Comparison of ENCODE assay signal across 14 cellular contexts in genomic region chr15:88179562-88179961, GRCh38.
DNase-seq lines count a peak whose midpoint lies in the region; ATAC-seq, FAIRE-seq and TF ChIP-seq lines count a peak whose summit lies in the region.
"Had no signal": no experiment of that assay in that cellular context is flagged by ENCODE, and none has a peak within 500 bp of the region (broad histone marks: within the 10 kb centered on the region; RNA-seq: fewer than 3 reads in every experiment).

No MANE protein-coding gene starts in this region.

- H4K20me1 ChIP-seq in KMS-11 (ENCODE audit: insufficient read depth) (no peaks in the 10 kb centered on the region), hepatocyte (ENCODE audit: insufficient read depth, poor library complexity, severe bottlenecking) (no peaks in the 10 kb centered on the region)

- H3K27ac ChIP-seq in KMS-11 (peak overlapping the region; percentile 56), hepatocyte (no peak overlapping the region)
- H3K27ac ChIP-seq: ascending aorta, PC-9 had no signal

- TF ChIP-seq CTCF in KMS-11 (conservative IDR thresholded peaks at IDR 0.05; ENCODE audit: low read depth, low read length) (no peak), hepatocyte (IDR thresholded peaks at IDR 0.05; ENCODE audit: poor library complexity) (no peak)

- H3K4me2 ChIP-seq in KMS-11: peak overlapping the region; percentile 62
- no peak overlapping the region for H3K4me2 ChIP-seq in hepatocyte
- H3K4me2 ChIP-seq: PC-9 had no signal

- H3K4me3 ChIP-seq in KMS-11 (IDR thresholded peaks at IDR 0.05; ENCODE audit: insufficient read depth, low read depth, low read length): no peak overlapping the region
- H3K4me3 ChIP-seq in hepatocyte: no peak overlapping the region
- H3K4me3 ChIP-seq: ascending aorta, PC-9 had no signal

- 92% methylated on average over 3 of the region's 3 CpGs for WGBS in hepatocyte (ENCODE audit: low lambda C conversion rate, missing lambda C conversion rate)

- peak; percentile 7 for DNase-seq in GM18507 (ENCODE audit: extremely low spot score, insufficient read length, low read depth)
- DNase-seq in hepatocyte (ENCODE audit: low spot score): no peak
- no peak for DNase-seq in hepatic stellate cell (ENCODE audit: low spot score)
- DNase-seq in NCI-H82 treated with DMSO at 0.1 percent for 48 hours (lab: John Stamatoyannopoulos, UW; ENCODE audit: unreplicated experiment): no peak
- DNase-seq in dermis blood vessel endothelial cell: no peak
- DNase-seq: activated CD8-positive, alpha-beta memory T cell treated with anti-CD3 and anti-CD28 coated beads, Interleukin-2, amount 50 U/mL, for 4 hours; CD4-positive, CD25-positive, alpha-beta regulatory T cell; NCI-H187; PC-9 had no signal

- H3K4me1 ChIP-seq in KMS-11 (ENCODE audit: low read depth, poor library complexity, severe bottlenecking) (peaks cover 55% of the 10 kb centered on the region), hepatocyte (ENCODE audit: insufficient read depth) (no peaks in the 10 kb centered on the region)

- H3K27me3 ChIP-seq in KMS-11 (ENCODE audit: insufficient read depth, low read depth) (no peaks in the 10 kb centered on the region), hepatocyte (no peaks in the 10 kb centered on the region)
- H3K27me3 ChIP-seq: ascending aorta had no signal

- ATAC-seq in GM19455 (IDR thresholded peaks at IDR 0.05; ENCODE audit: unreplicated experiment) (peak; percentile 80), HG02884 (IDR thresholded peaks at IDR 0.05; ENCODE audit: unreplicated experiment) (peak; percentile 94)

- no peaks in the 10 kb centered on the region for H3K9me3 ChIP-seq in hepatocyte (ENCODE audit: low read depth)
- H3K9me3 ChIP-seq: ascending aorta had no signal

- peak; percentile 89 for FAIRE-seq in GM18507 (lab: Jason Lieb, UNC)
- FAIRE-seq: HTR-8/SVneo had no signal

- no peaks in the 10 kb centered on the region for H3K9me2 ChIP-seq in hepatocyte (replicated peaks; ENCODE audit: insufficient read depth)

- H3K79me2 ChIP-seq in KMS-11 (ENCODE audit: insufficient read depth, low read depth) (no peaks in the 10 kb centered on the region), hepatocyte (no peaks in the 10 kb centered on the region)

- no peak overlapping the region; the same call in 1 of the 2 replicates for H3K9ac ChIP-seq in KMS-11

- H3K36me3 ChIP-seq in KMS-11 (ENCODE audit: insufficient read depth): no peaks in the 10 kb centered on the region
- H3K36me3 ChIP-seq in hepatocyte (replicated peaks; ENCODE audit: insufficient read depth, low read depth): no peaks in the 10 kb centered on the region

- H2AFZ ChIP-seq in KMS-11 (ENCODE audit: low read depth) (no peak overlapping the region), hepatocyte (no peak overlapping the region)
- H2AFZ ChIP-seq: PC-9 had no signal
